In genomic region chr1:20834780-20835179, GRCh38 we compare ENCODE assay signal across 26 cellular contexts.
"Had no signal": no experiment of that assay in that cellular context is flagged by ENCODE, and none has a peak within 500 bp of the region (broad histone marks: within the 10 kb centered on the region; RNA-seq: fewer than 3 reads in every experiment).

No MANE protein-coding gene starts in this region.

- H3K4me2 ChIP-seq: smooth muscle cell had no signal

- H3K4me3 ChIP-seq: esophagus muscularis mucosa, gastrocnemius medialis, left lung, lower lobe of right lung, right lobe of liver, smooth muscle cell, testis, transverse colon had no signal

- H3K27ac ChIP-seq: brain microvascular endothelial cell, esophagus muscularis mucosa, gastrocnemius medialis, left lung, lower lobe of right lung, right lobe of liver, testis, transverse colon, VCaP had no signal

- H3K27me3 Mint-ChIP-seq: activated naive CD8-positive, alpha-beta T cell treated with anti-CD3 and anti-CD28 coated beads for 36 hours; naive thymus-derived CD8-positive, alpha-beta T cell had no signal

- DNase-seq: activated CD4-positive, alpha-beta T cell treated with anti-CD3 and anti-CD28 coated beads for 4 hours; activated CD4-positive, alpha-beta T cell treated with anti-CD3 and anti-CD28 coated beads, Interleukin-2, amount 50 U/mL, for 4 hours; activated effector memory CD4-positive, alpha-beta T cell treated with anti-CD3 and anti-CD28 coated beads, Interleukin-2, amount 50 U/mL, for 16 hours; activated naive CD4-positive, alpha-beta T cell treated with anti-CD3 and anti-CD28 coated beads for 36 hours; activated naive CD8-positive, alpha-beta T cell treated with anti-CD3 and anti-CD28 coated beads for 36 hours; brain microvascular endothelial cell; caudate nucleus; gastrocnemius medialis; glutamatergic neuron; left lung; lower lobe of right lung; mesenchymal stem cell; naive thymus-derived CD8-positive, alpha-beta T cell; occipital lobe; posterior cingulate gyrus; right lobe of liver; stimulated activated CD4-positive, alpha-beta T cell treated with anti-CD3 and anti-CD28 coated beads, Interleukin-1b, Interleukin-23, amount 100 ng/mL, for 48 hours; stimulated activated CD4-positive, alpha-beta T cell treated with anti-CD3 and anti-CD28 coated beads, Interleukin-4, amount 100 ng/mL, for 4 hours; stimulated activated naive CD4-positive, alpha-beta T cell; testis; transverse colon had no signal

- H3K27ac Mint-ChIP-seq: activated naive CD4-positive, alpha-beta T cell treated with anti-CD3 and anti-CD28 coated beads for 36 hours; activated naive CD8-positive, alpha-beta T cell treated with anti-CD3 and anti-CD28 coated beads for 36 hours; activated T-helper 1 cell treated with anti-CD3 and anti-CD28 coated beads, Interleukin-12 subunit alpha, Interleukin-12 subunit beta, Interleukin-2, Interleukin-4 antibody, amounts not matched to agents 30 ng/mL and 10 ng/mL and 1 ng/mL, durations not matched to agents 14 hours and 24 hours and 36 hours had no signal

- H3K27me3 ChIP-seq: brain microvascular endothelial cell, esophagus muscularis mucosa, gastrocnemius medialis, left lung, right lobe of liver, testis, transverse colon had no signal

- H3K36me3 ChIP-seq: gastrocnemius medialis, right lobe of liver had no signal

- H3K4me1 ChIP-seq: esophagus muscularis mucosa, lower lobe of right lung, right lobe of liver, testis had no signal

- H3K4me1 Mint-ChIP-seq: activated naive CD8-positive, alpha-beta T cell treated with anti-CD3 and anti-CD28 coated beads for 36 hours; naive thymus-derived CD8-positive, alpha-beta T cell; neural crest cell had no signal

- ATAC-seq: gastrocnemius medialis; left lung; lower lobe of right lung; naive thymus-derived CD8-positive, alpha-beta T cell; right lobe of liver had no signal

- H3K9me3 Mint-ChIP-seq: activated naive CD4-positive, alpha-beta T cell treated with anti-CD3 and anti-CD28 coated beads for 36 hours; activated naive CD8-positive, alpha-beta T cell treated with anti-CD3 and anti-CD28 coated beads for 36 hours; activated T-helper 1 cell treated with anti-CD3 and anti-CD28 coated beads, Interleukin-12 subunit alpha, Interleukin-12 subunit beta, Interleukin-2, Interleukin-4 antibody, amounts not matched to agents 30 ng/mL and 10 ng/mL and 1 ng/mL, durations not matched to agents 14 hours and 24 hours and 36 hours; naive thymus-derived CD8-positive, alpha-beta T cell had no signal

- H3K9me3 ChIP-seq: esophagus muscularis mucosa, gastrocnemius medialis, left lung, lower lobe of right lung, right lobe of liver, testis, transverse colon had no signal

- H3K4me3 Mint-ChIP-seq: activated naive CD4-positive, alpha-beta T cell treated with anti-CD3 and anti-CD28 coated beads for 36 hours; activated naive CD8-positive, alpha-beta T cell treated with anti-CD3 and anti-CD28 coated beads for 36 hours; activated T-helper 1 cell treated with anti-CD3 and anti-CD28 coated beads, Interleukin-12 subunit alpha, Interleukin-12 subunit beta, Interleukin-2, Interleukin-4 antibody, amounts not matched to agents 30 ng/mL and 10 ng/mL and 1 ng/mL, durations not matched to agents 14 hours and 24 hours and 36 hours; naive thymus-derived CD8-positive, alpha-beta T cell; neural crest cell had no signal
